In genomic region chr21:37241426-37241825, GRCh38 we compare ENCODE assay signal across 16 cellular contexts. TPM values are rescaled to one million over a fixed set of nuclear protein-coding genes. Genes with fewer than 3 reads are reported as not detected.
A peak's percentile ranks its signal among the peaks of the same experiment; 100 is the strongest.
DNase-seq lines count a peak whose midpoint lies in the region; ATAC-seq and TF ChIP-seq lines count a peak whose summit lies in the region.
"Had no signal": no experiment of that assay in that cellular context is flagged by ENCODE, and none has a peak within 500 bp of the region (broad histone marks: within the 10 kb centered on the region; RNA-seq: fewer than 3 reads in every experiment).

No MANE protein-coding gene starts in this region.

- H3K4me3 Mint-ChIP-seq in activated naive CD8-positive, alpha-beta T cell = no peak overlapping the region
- no peak overlapping the region for H3K4me3 Mint-ChIP-seq in activated naive CD8-positive, alpha-beta T cell treated with anti-CD3 and anti-CD28 coated beads, Interleukin-2, amount 50 U/mL, for 24 hours
- H3K4me3 Mint-ChIP-seq in T-helper 17 cell (no peak overlapping the region), chondrocyte (ENCODE audit: unreplicated experiment) (no peak overlapping the region)
- H3K4me3 Mint-ChIP-seq in stimulated activated effector memory CD8-positive, alpha-beta T cell treated with anti-CD3 and anti-CD28 coated beads, Interleukin-12 subunit alpha, Interleukin-12 subunit beta, amount 100 ng/mL, for 72 hours = no peak overlapping the region

- no peak for DNase-seq in activated naive CD8-positive, alpha-beta T cell treated with anti-CD3 and anti-CD28 coated beads, Interleukin-2, amount 50 U/mL, for 24 hours
- DNase-seq in T-helper 17 cell (no peak), chondrocyte (ENCODE audit: low spot score) (no peak), RKO (ENCODE audit: low spot score) (no peak)
- DNase-seq in stimulated activated effector memory CD8-positive, alpha-beta T cell treated with anti-CD3 and anti-CD28 coated beads, Interleukin-12 subunit alpha, Interleukin-12 subunit beta, amount 100 ng/mL, for 72 hours (ENCODE audit: low spot score in 2 of 2) = no peak
- DNase-seq: H7, KBM-7, NCI-H1105 treated with DMSO at 0.1 percent for 48 hours, NCI-H1694, NCI-H2081 treated with DMSO at 0.1 percent for 48 hours, NCI-H748 treated with DMSO at 0.1 percent for 48 hours, RPMI8226, SIG-M5 had no signal

- H3K27ac Mint-ChIP-seq in activated naive CD8-positive, alpha-beta T cell = peak overlapping the region; percentile 22
- no peak overlapping the region for H3K27ac Mint-ChIP-seq in activated naive CD8-positive, alpha-beta T cell treated with anti-CD3 and anti-CD28 coated beads, Interleukin-2, amount 50 U/mL, for 24 hours
- H3K27ac Mint-ChIP-seq in T-helper 17 cell = peak overlapping the region; percentile 45
- peak overlapping the region; percentile 30 for H3K27ac Mint-ChIP-seq in chondrocyte (ENCODE audit: unreplicated experiment)
- H3K27ac Mint-ChIP-seq in stimulated activated effector memory CD8-positive, alpha-beta T cell treated with anti-CD3 and anti-CD28 coated beads, Interleukin-12 subunit alpha, Interleukin-12 subunit beta, amount 100 ng/mL, for 72 hours = peak overlapping the region; percentile 76

- no peak for TF ChIP-seq CTCF in chondrocyte (IDR thresholded peaks at IDR 0.05)

- H3K9me3 ChIP-seq in T-helper 17 cell (ENCODE audit: control insufficient read depth, low read length, poor library complexity, severe bottlenecking) = no peaks in the 10 kb centered on the region
- H3K9me3 ChIP-seq: BLaER1 treated with 17β-estradiol and CSF1 and Interleukin-3, amounts not matched to agents 10 nM and 100 nM had no signal

- H3K27me3 Mint-ChIP-seq in activated naive CD8-positive, alpha-beta T cell = no peaks in the 10 kb centered on the region
- no peaks in the 10 kb centered on the region for H3K27me3 Mint-ChIP-seq in activated naive CD8-positive, alpha-beta T cell treated with anti-CD3 and anti-CD28 coated beads, Interleukin-2, amount 50 U/mL, for 24 hours
- no peaks in the 10 kb centered on the region for H3K27me3 Mint-ChIP-seq in T-helper 17 cell
- no peaks in the 10 kb centered on the region for H3K27me3 Mint-ChIP-seq in chondrocyte (ENCODE audit: low read depth)

- ATAC-seq in activated naive CD8-positive, alpha-beta T cell treated with anti-CD3 and anti-CD28 coated beads, Interleukin-2, amount 50 U/mL, for 24 hours = no peak
- ATAC-seq in T-helper 17 cell = no peak
- no peak for ATAC-seq in stimulated activated effector memory CD8-positive, alpha-beta T cell treated with anti-CD3 and anti-CD28 coated beads, Interleukin-12 subunit alpha, Interleukin-12 subunit beta, amount 100 ng/mL, for 72 hours
- ATAC-seq in GM18868 (IDR thresholded peaks at IDR 0.05; ENCODE audit: unreplicated experiment) = no peak

- H3K4me1 Mint-ChIP-seq in activated naive CD8-positive, alpha-beta T cell (ENCODE audit: low read depth) = peaks cover 58% of the 10 kb centered on the region
- H3K4me1 Mint-ChIP-seq in activated naive CD8-positive, alpha-beta T cell treated with anti-CD3 and anti-CD28 coated beads, Interleukin-2, amount 50 U/mL, for 24 hours = peaks cover 45% of the 10 kb centered on the region
- H3K4me1 Mint-ChIP-seq in T-helper 17 cell = peaks cover 45% of the 10 kb centered on the region
- H3K4me1 Mint-ChIP-seq in chondrocyte (ENCODE audit: low read depth) = peaks cover 29% of the 10 kb centered on the region
- H3K4me1 Mint-ChIP-seq in stimulated activated effector memory CD8-positive, alpha-beta T cell treated with anti-CD3 and anti-CD28 coated beads, Interleukin-12 subunit alpha, Interleukin-12 subunit beta, amount 100 ng/mL, for 72 hours = peaks cover 64% of the 10 kb centered on the region

- H3K36me3 Mint-ChIP-seq in activated naive CD8-positive, alpha-beta T cell = peaks cover 9% of the 10 kb centered on the region
- peaks cover 13% of the 10 kb centered on the region for H3K36me3 Mint-ChIP-seq in activated naive CD8-positive, alpha-beta T cell treated with anti-CD3 and anti-CD28 coated beads, Interleukin-2, amount 50 U/mL, for 24 hours (ENCODE audit: low read depth)
- peaks cover 2% of the 10 kb centered on the region for H3K36me3 Mint-ChIP-seq in T-helper 17 cell (ENCODE audit: low read depth)
- H3K36me3 Mint-ChIP-seq in chondrocyte (ENCODE audit: low read depth) = peaks cover 14% of the 10 kb centered on the region
- peaks cover 53% of the 10 kb centered on the region for H3K36me3 Mint-ChIP-seq in stimulated activated effector memory CD8-positive, alpha-beta T cell treated with anti-CD3 and anti-CD28 coated beads, Interleukin-12 subunit alpha, Interleukin-12 subunit beta, amount 100 ng/mL, for 72 hours

- H3K9me3 Mint-ChIP-seq in activated naive CD8-positive, alpha-beta T cell (ENCODE audit: low read depth) = no peaks in the 10 kb centered on the region
- no peaks in the 10 kb centered on the region for H3K9me3 Mint-ChIP-seq in activated naive CD8-positive, alpha-beta T cell treated with anti-CD3 and anti-CD28 coated beads, Interleukin-2, amount 50 U/mL, for 24 hours
- H3K9me3 Mint-ChIP-seq in chondrocyte (ENCODE audit: low read depth) = no peaks in the 10 kb centered on the region
- no peaks in the 10 kb centered on the region for H3K9me3 Mint-ChIP-seq in stimulated activated effector memory CD8-positive, alpha-beta T cell treated with anti-CD3 and anti-CD28 coated beads, Interleukin-12 subunit alpha, Interleukin-12 subunit beta, amount 100 ng/mL, for 72 hours

RNA-seq across cellular contexts. Expression of gene VPS26C, which starts 25.7 kb away (rescaled TPM):
- 10 to 100 TPM; 42.9 to 45.8 TPM for total RNA-seq in T-helper 17 cell
- total RNA-seq in chondrocyte = 39.2 to 52.8 TPM (median 44.3 TPM) in 3 replicates
